In the genomic region with DNA sequence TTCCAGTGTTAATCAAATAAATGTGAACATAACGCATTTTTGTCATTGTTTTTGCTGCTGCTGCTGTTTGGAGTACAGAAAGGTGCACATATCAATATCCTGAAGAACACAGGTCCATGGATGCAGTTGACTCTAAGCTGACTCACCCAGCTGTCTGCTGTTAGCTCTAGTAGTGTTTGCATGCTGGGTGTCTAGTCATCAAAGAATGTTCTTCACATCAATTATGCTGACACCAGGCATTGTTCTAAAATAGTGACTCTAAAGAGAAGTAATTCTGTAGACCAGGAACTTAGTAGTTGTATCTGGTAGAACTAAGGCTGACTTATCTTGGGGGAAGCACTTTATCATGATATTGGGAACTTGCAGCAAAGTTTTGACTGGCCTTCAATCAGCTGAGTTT, we compare ENCODE assay signal across 1 cellular context.
TF ChIP-seq lines count a peak whose summit lies in the region.

No MANE protein-coding gene starts in this region.

TF ChIP-seq in SK-N-SH, 30 proteins besides CTCF, POLR2A, EP300 and RAD21 (continued from another document):
- TF ChIP-seq TAF1 (IDR thresholded peaks at IDR 0.05; ENCODE audit: borderline replicate concordance, low read depth, low read length), result no peak
- TF ChIP-seq, protein P1, sequence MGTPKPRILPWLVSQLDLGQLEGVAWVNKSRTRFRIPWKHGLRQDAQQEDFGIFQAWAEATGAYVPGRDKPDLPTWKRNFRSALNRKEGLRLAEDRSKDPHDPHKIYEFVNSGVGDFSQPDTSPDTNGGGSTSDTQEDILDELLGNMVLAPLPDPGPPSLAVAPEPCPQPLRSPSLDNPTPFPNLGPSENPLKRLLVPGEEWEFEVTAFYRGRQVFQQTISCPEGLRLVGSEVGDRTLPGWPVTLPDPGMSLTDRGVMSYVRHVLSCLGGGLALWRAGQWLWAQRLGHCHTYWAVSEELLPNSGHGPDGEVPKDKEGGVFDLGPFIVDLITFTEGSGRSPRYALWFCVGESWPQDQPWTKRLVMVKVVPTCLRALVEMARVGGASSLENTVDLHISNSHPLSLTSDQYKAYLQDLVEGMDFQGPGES (IDR thresholded peaks at IDR 0.05; ENCODE audit: low read depth, low read length), result no peak
- peak; percentile 70; the same call in 1 of the 2 replicates for TF ChIP-seq FOSL2 (IDR thresholded peaks at IDR 0.05; ENCODE audit: borderline replicate concordance, low read depth)
- no peak for TF ChIP-seq FOXJ3 (CRISPR knock-in tag; IDR thresholded peaks at IDR 0.05)
- TF ChIP-seq, protein P2, sequence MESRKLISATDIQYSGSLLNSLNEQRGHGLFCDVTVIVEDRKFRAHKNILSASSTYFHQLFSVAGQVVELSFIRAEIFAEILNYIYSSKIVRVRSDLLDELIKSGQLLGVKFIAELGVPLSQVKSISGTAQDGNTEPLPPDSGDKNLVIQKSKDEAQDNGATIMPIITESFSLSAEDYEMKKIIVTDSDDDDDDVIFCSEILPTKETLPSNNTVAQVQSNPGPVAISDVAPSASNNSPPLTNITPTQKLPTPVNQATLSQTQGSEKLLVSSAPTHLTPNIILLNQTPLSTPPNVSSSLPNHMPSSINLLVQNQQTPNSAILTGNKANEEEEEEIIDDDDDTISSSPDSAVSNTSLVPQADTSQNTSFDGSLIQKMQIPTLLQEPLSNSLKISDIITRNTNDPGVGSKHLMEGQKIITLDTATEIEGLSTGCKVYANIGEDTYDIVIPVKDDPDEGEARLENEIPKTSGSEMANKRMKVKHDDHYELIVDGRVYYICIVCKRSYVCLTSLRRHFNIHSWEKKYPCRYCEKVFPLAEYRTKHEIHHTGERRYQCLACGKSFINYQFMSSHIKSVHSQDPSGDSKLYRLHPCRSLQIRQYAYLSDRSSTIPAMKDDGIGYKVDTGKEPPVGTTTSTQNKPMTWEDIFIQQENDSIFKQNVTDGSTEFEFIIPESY (IDR thresholded peaks at IDR 0.05; ENCODE audit: borderline replicate concordance, low read depth), result no peak
- peak; percentile 76 for TF ChIP-seq TCF12 (IDR thresholded peaks at IDR 0.05)
- TF ChIP-seq RXRA (IDR thresholded peaks at IDR 0.05; ENCODE audit: borderline replicate concordance, low read depth), result no peak
- TF ChIP-seq GATA2 (CRISPR knock-in tag; IDR thresholded peaks at IDR 0.05), result no peak
- TF ChIP-seq MEF2A (IDR thresholded peaks at IDR 0.05; ENCODE audit: borderline replicate concordance, low read depth), result no peak
- TF ChIP-seq POLR2AphosphoS5 (IDR thresholded peaks at IDR 0.05; ENCODE audit: low read depth, low read length), result no peak
